ENCODE assay signal across 21 cellular contexts in the genomic region with DNA sequence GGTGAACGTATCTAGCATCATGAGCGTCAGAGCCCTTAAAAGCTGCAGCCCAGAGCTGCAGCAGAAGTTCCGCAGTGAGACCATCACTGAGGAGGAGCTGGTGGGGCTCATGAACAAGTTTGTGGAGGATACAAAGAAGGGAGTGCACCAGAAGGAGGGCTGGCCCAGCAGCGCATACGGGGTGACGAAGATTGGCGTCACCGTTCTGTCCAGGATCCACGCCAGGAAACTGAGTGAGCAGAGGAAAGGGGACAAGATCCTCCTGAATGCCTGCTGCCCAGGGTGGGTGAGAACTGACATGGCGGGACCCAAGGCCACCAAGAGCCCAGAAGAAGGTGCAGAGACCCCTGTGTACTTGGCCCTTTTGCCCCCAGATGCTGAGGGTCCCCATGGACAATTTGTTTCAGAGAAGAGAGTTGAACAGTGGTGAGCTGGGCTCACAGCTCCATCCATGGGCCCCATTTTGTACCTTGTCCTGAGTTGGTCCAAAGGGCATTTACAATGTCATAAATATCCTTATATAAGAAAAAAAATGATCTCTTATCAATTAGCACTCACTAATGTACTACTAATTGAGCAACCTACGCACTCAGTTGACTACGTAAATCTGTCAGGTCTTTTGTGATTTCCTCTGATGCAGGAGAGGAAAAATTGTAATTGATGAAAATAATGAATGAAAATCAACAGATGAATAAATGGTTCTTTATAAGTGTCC. TPM values are rescaled to one million over a fixed set of nuclear protein-coding genes. Genes with fewer than 3 reads are reported as not detected.
A peak's percentile ranks its signal among the peaks of the same experiment; 100 is the strongest.
DNase-seq lines count a peak whose midpoint lies in the region; ATAC-seq, FAIRE-seq and TF ChIP-seq lines count a peak whose summit lies in the region.
"Had no signal": no experiment of that assay in that cellular context is flagged by ENCODE, and none has a peak within 500 bp of the region (broad histone marks: within the 10 kb centered on the region; RNA-seq: fewer than 3 reads in every experiment).

No MANE protein-coding gene starts in this region.

- H3K36me3 ChIP-seq in keratinocyte (ENCODE audit: control insufficient read depth in 2 of 2, extremely low read depth in 1 of 2, insufficient read depth in 2 of 2, low read length in 2 of 2) (peaks cover 8 to 15% of the 10 kb centered on the region in 2 experiments), suprapubic skin (peaks cover 11% of the 10 kb centered on the region)

- intact Hi-C loops in activated T-helper 2 cell treated with anti-CD3 and anti-CD28 coated beads, Interferon-gamma antibody, Interleukin-2, Interleukin-4, amounts not matched to agents 10 μg/mL and 5 μg/mL and 100 μg/mL, durations not matched to agents 14 hours and 24 hours and 36 hours (cut with micrococcal nuclease) = no loop called here

- no peak for FAIRE-seq in keratinocyte (lab: Jason Lieb, UNC)

- no peaks in the 10 kb centered on the region for H3K27me3 Mint-ChIP-seq in activated naive CD8-positive, alpha-beta T cell
- H3K27me3 Mint-ChIP-seq in activated naive CD8-positive, alpha-beta T cell treated with anti-CD3 and anti-CD28 coated beads for 36 hours = no peaks in the 10 kb centered on the region
- no peaks in the 10 kb centered on the region for H3K27me3 Mint-ChIP-seq in activated T-helper 2 cell treated with anti-CD3 and anti-CD28 coated beads, Interferon-gamma antibody, Interleukin-2, Interleukin-4, amounts not matched to agents 10 μg/mL and 5 μg/mL and 100 μg/mL, durations not matched to agents 14 hours and 24 hours and 36 hours (ENCODE audit: low read depth)
- H3K27me3 Mint-ChIP-seq: effector memory CD8-positive, alpha-beta T cell had no signal

- H3K9me3 Mint-ChIP-seq in activated naive CD8-positive, alpha-beta T cell (ENCODE audit: low read depth) = peaks cover 9% of the 10 kb centered on the region
- H3K9me3 Mint-ChIP-seq in activated naive CD8-positive, alpha-beta T cell treated with anti-CD3 and anti-CD28 coated beads for 36 hours = peaks cover 11% of the 10 kb centered on the region
- H3K9me3 Mint-ChIP-seq in activated T-helper 2 cell treated with anti-CD3 and anti-CD28 coated beads, Interferon-gamma antibody, Interleukin-2, Interleukin-4, amounts not matched to agents 10 μg/mL and 5 μg/mL and 100 μg/mL, durations not matched to agents 14 hours and 24 hours and 36 hours = peaks cover 12% of the 10 kb centered on the region

- no peak for DNase-seq in activated naive CD8-positive, alpha-beta T cell treated with anti-CD3 and anti-CD28 coated beads for 36 hours
- DNase-seq in activated T-helper 2 cell treated with anti-CD3 and anti-CD28 coated beads, Interferon-gamma antibody, Interleukin-2, Interleukin-4, amounts not matched to agents 10 μg/mL and 5 μg/mL and 100 μg/mL, durations not matched to agents 14 hours and 24 hours and 36 hours (ENCODE audit: low spot score) = no peak
- DNase-seq in keratinocyte (ENCODE audit: low read depth, low spot score) (no peak), suprapubic skin (ENCODE audit: low spot score in 2 of 2) (no peak), inferior parietal cortex (ENCODE audit: extremely low spot score) (no peak), ACHN (no peak)
- DNase-seq: activated CD4-positive, alpha-beta T cell treated with anti-CD3 and anti-CD28 coated beads, Interleukin-2, amount 50 U/mL, for 1 hour; activated T-cell treated with anti-CD3 and anti-CD28 coated beads for 4 hours; CD8-positive, alpha-beta T cell; DND-41; effector memory CD8-positive, alpha-beta T cell; kidney glomerular epithelial cell; NCI-H1417; NCI-H2171; NCI-H748 treated with DMSO at 0.1 percent for 48 hours; stimulated activated CD4-positive, alpha-beta T cell treated with anti-CD3 and anti-CD28 coated beads, Interleukin-15, amount 100 ng/mL, for 24 hours had no signal

- peaks cover 22% of the 10 kb centered on the region for H3K79me2 ChIP-seq in keratinocyte (ENCODE audit: control insufficient read depth, insufficient read depth, low read length)

- peak overlapping the region; percentile 91 for H3K4me2 ChIP-seq in keratinocyte (ENCODE audit: control insufficient read depth, extremely low read depth, insufficient read depth, low read depth, low read length)

- no peak overlapping the region for H3K9ac ChIP-seq in keratinocyte (ENCODE audit: control insufficient read depth, extremely low read depth, insufficient read depth, low read length)

- peaks cover 16% of the 10 kb centered on the region for H3K36me3 Mint-ChIP-seq in activated naive CD8-positive, alpha-beta T cell
- peaks cover 33% of the 10 kb centered on the region for H3K36me3 Mint-ChIP-seq in activated naive CD8-positive, alpha-beta T cell treated with anti-CD3 and anti-CD28 coated beads for 36 hours
- peaks cover 46% of the 10 kb centered on the region for H3K36me3 Mint-ChIP-seq in activated T-helper 2 cell treated with anti-CD3 and anti-CD28 coated beads, Interferon-gamma antibody, Interleukin-2, Interleukin-4, amounts not matched to agents 10 μg/mL and 5 μg/mL and 100 μg/mL, durations not matched to agents 14 hours and 24 hours and 36 hours (ENCODE audit: low read depth)

- no peak for TF ChIP-seq POLR2A in suprapubic skin (IDR thresholded peaks at IDR 0.05)

- H3K27ac ChIP-seq in keratinocyte (ENCODE audit: control insufficient read depth, insufficient read depth, low read length) = no peak overlapping the region
- peak overlapping the region; percentile 86 for H3K27ac ChIP-seq in suprapubic skin
- H3K27ac ChIP-seq: SK-N-MC had no signal

- dilution Hi-C loops in keratinocyte (cut with MboI; ENCODE audit: extremely low pct_ligation_motif_present, low sequenced_read_pairs) = no loop called here

- H3K4me3 ChIP-seq in keratinocyte (ENCODE audit: control insufficient read depth in 2 of 3, extremely low read depth in 1 of 3, insufficient read depth in 2 of 3, low read depth in 1 of 3, low read length in 3 of 3) (peak overlapping the region in 2 of 3 experiments; percentile 7 to 15), suprapubic skin (peak overlapping the region; percentile 81)

- H3K4me1 ChIP-seq in keratinocyte (ENCODE audit: control insufficient read depth, extremely low read depth, insufficient read depth, low read length) (peaks cover 51% of the 10 kb centered on the region), suprapubic skin (peaks cover 72% of the 10 kb centered on the region)

- H4K20me1 ChIP-seq in keratinocyte (ENCODE audit: control insufficient read depth, extremely low read depth, insufficient read depth, low read length) = no peaks in the 10 kb centered on the region

- H3K4me3 Mint-ChIP-seq in activated naive CD8-positive, alpha-beta T cell = peak overlapping the region; percentile 82
- H3K4me3 Mint-ChIP-seq in activated naive CD8-positive, alpha-beta T cell treated with anti-CD3 and anti-CD28 coated beads for 36 hours = no peak overlapping the region
- peak overlapping the region; percentile 67 for H3K4me3 Mint-ChIP-seq in activated T-helper 2 cell treated with anti-CD3 and anti-CD28 coated beads, Interferon-gamma antibody, Interleukin-2, Interleukin-4, amounts not matched to agents 10 μg/mL and 5 μg/mL and 100 μg/mL, durations not matched to agents 14 hours and 24 hours and 36 hours (ENCODE audit: low read depth)
- H3K4me3 Mint-ChIP-seq: mesothelial cell of epicardium had no signal

- TF ChIP-seq EP300 in suprapubic skin (IDR thresholded peaks at IDR 0.05) = no peak

- ATAC-seq in HG02973 (IDR thresholded peaks at IDR 0.05; ENCODE audit: unreplicated experiment) = no peak
- ATAC-seq: CD8-positive, alpha-beta T cell; effector memory CD8-positive, alpha-beta T cell; stimulated activated effector memory CD8-positive, alpha-beta T cell treated with anti-CD3 and anti-CD28 coated beads, Interleukin-12 subunit alpha, Interleukin-12 subunit beta, amount 100 ng/mL, for 72 hours had no signal

- H3K4me1 Mint-ChIP-seq in activated naive CD8-positive, alpha-beta T cell (ENCODE audit: low read depth) = peaks cover 45% of the 10 kb centered on the region
- H3K4me1 Mint-ChIP-seq in activated naive CD8-positive, alpha-beta T cell treated with anti-CD3 and anti-CD28 coated beads for 36 hours = peaks cover 47% of the 10 kb centered on the region
- H3K4me1 Mint-ChIP-seq in activated T-helper 2 cell treated with anti-CD3 and anti-CD28 coated beads, Interferon-gamma antibody, Interleukin-2, Interleukin-4, amounts not matched to agents 10 μg/mL and 5 μg/mL and 100 μg/mL, durations not matched to agents 14 hours and 24 hours and 36 hours (ENCODE audit: low read depth) = peaks cover 51% of the 10 kb centered on the region

- no peak overlapping the region for H2AFZ ChIP-seq in keratinocyte (ENCODE audit: control insufficient read depth, low read length)

- H3K9me1 ChIP-seq in keratinocyte (ENCODE audit: control insufficient read depth, extremely low read depth, insufficient read depth, low read length) = peaks cover 5% of the 10 kb centered on the region

- 82% methylated on average over 12 of the region's 12 CpGs for WGBS in suprapubic skin

- H3K9me3 ChIP-seq in keratinocyte (ENCODE audit: control insufficient read depth, low read depth, low read length) = peaks cover 5% of the 10 kb centered on the region
- H3K9me3 ChIP-seq in suprapubic skin = no peaks in the 10 kb centered on the region

- no peak for TF ChIP-seq CTCF in keratinocyte (optimal IDR thresholded peaks at IDR 0.05 in 1 of 3, IDR thresholded peaks at IDR 0.05 in 1 of 3, conservative IDR thresholded peaks at IDR 0.05 in 1 of 3; ENCODE audit: extremely low read depth in 1 of 3, insufficient read depth in 2 of 3, low read length in 3 of 3)
- TF ChIP-seq CTCF in suprapubic skin (IDR thresholded peaks at IDR 0.05) = no peak

- H3K27me3 ChIP-seq in keratinocyte (ENCODE audit: control insufficient read depth, extremely low read depth, insufficient read depth, low read length) = no peaks in the 10 kb centered on the region
- H3K27me3 ChIP-seq in suprapubic skin = no peaks in the 10 kb centered on the region

- H3K27ac Mint-ChIP-seq in activated naive CD8-positive, alpha-beta T cell = no peak overlapping the region
- no peak overlapping the region for H3K27ac Mint-ChIP-seq in activated naive CD8-positive, alpha-beta T cell treated with anti-CD3 and anti-CD28 coated beads for 36 hours
- no peak overlapping the region for H3K27ac Mint-ChIP-seq in activated T-helper 2 cell treated with anti-CD3 and anti-CD28 coated beads, Interferon-gamma antibody, Interleukin-2, Interleukin-4, amounts not matched to agents 10 μg/mL and 5 μg/mL and 100 μg/mL, durations not matched to agents 14 hours and 24 hours and 36 hours
- H3K27ac Mint-ChIP-seq: CD8-positive, alpha-beta T cell; effector memory CD8-positive, alpha-beta T cell; mesothelial cell of epicardium; stimulated activated effector memory CD8-positive, alpha-beta T cell treated with anti-CD3 and anti-CD28 coated beads, Interleukin-12 subunit alpha, Interleukin-12 subunit beta, amount 100 ng/mL, for 72 hours had no signal

- in situ Hi-C loops in ACHN (cut with HindIII; ENCODE audit: low pct_ligation_motif_present, low pct_unique_long_range_greater_than_20kb, low sequenced_read_pairs) = no loop called here

RNA-seq across cellular contexts. Expression of a gene that starts 2.8 kb away (rescaled TPM):
- total RNA-seq in activated naive CD8-positive, alpha-beta T cell treated with anti-CD3 and anti-CD28 coated beads for 36 hours = 10 to 100 TPM; 43.4 to 43.7 TPM
- total RNA-seq in activated T-helper 2 cell treated with anti-CD3 and anti-CD28 coated beads, Interferon-gamma antibody, Interleukin-2, Interleukin-4, amounts not matched to agents 10 μg/mL and 5 μg/mL and 100 μg/mL, durations not matched to agents 14 hours and 24 hours and 36 hours = 62.2 and 62.7 TPM in 2 replicates
- polyA plus RNA-seq in keratinocyte = 188 to 269 TPM (median 207 TPM) in 3 replicates
- 46.5 TPM for polyA plus RNA-seq in keratinocyte (2011; ENCODE audit: low read depth)
- 157 and 252 TPM in 2 replicates for polyA plus RNA-seq in keratinocyte (2011; cell fraction: cytosol; rRNA removed)
- 136 and 160 TPM in 2 replicates for polyA plus RNA-seq in keratinocyte (2011; cell fraction: nucleus; rRNA removed)
- 109 and 180 TPM in 2 replicates for polyA plus RNA-seq in keratinocyte (2012; ENCODE audit: low replicate concordance)
- 53.4 to 72.4 TPM (median 69.5 TPM) in 3 replicates for polyA minus RNA-seq in keratinocyte
- 363 TPM for polyA minus RNA-seq in keratinocyte (2011; cell fraction: cytosol; rRNA and poly(A)+ RNA removed)
- 69.5 and 80.8 TPM in 2 replicates for polyA minus RNA-seq in keratinocyte (2011; cell fraction: nucleus; rRNA and poly(A)+ RNA removed)
- total RNA-seq in suprapubic skin = 100 to 1,000 TPM; 205 to 450 (median 302) TPM

RNA-seq across cellular contexts. Expression of a gene that starts 12.3 kb away (rescaled TPM):
- total RNA-seq in activated naive CD8-positive, alpha-beta T cell treated with anti-CD3 and anti-CD28 coated beads for 36 hours = 10 to 100 TPM; 15.0 to 15.9 TPM
- total RNA-seq in activated T-helper 2 cell treated with anti-CD3 and anti-CD28 coated beads, Interferon-gamma antibody, Interleukin-2, Interleukin-4, amounts not matched to agents 10 μg/mL and 5 μg/mL and 100 μg/mL, durations not matched to agents 14 hours and 24 hours and 36 hours = 21.4 and 23.8 TPM in 2 replicates
- polyA plus RNA-seq in keratinocyte = 15.1 to 16.8 TPM (median 15.8 TPM) in 3 replicates
- 11.3 TPM for polyA plus RNA-seq in keratinocyte (2011; ENCODE audit: low read depth)
- 10.0 and 10.5 TPM in 2 replicates for polyA plus RNA-seq in keratinocyte (2011; cell fraction: cytosol; rRNA removed)
- polyA plus RNA-seq in keratinocyte (2011; cell fraction: nucleus; rRNA removed) = 44.9 and 47.4 TPM in 2 replicates
- 10.5 and 12.3 TPM in 2 replicates for polyA plus RNA-seq in keratinocyte (2012; ENCODE audit: low replicate concordance)
- 12.2 to 14.2 TPM (median 13.4 TPM) in 3 replicates for polyA minus RNA-seq in keratinocyte
- polyA minus RNA-seq in keratinocyte (2011; cell fraction: cytosol; rRNA and poly(A)+ RNA removed) = 9.4 TPM
- 11.4 and 18.9 TPM in 2 replicates for polyA minus RNA-seq in keratinocyte (2011; cell fraction: nucleus; rRNA and poly(A)+ RNA removed)
- total RNA-seq in suprapubic skin = 10 to 100 TPM; 20.8 to 80.9 (median 26.5) TPM
